Comparison of ENCODE assay signal across 18 cellular contexts in genomic region chr9:20518735-20519134, GRCh38.
"Had no signal": no experiment of that assay in that cellular context is flagged by ENCODE, and none has a peak within 500 bp of the region (broad histone marks: within the 10 kb centered on the region; RNA-seq: fewer than 3 reads in every experiment).

No MANE protein-coding gene starts in this region.

- DNase-seq: Kasumi-1, MM.1S, NCI-H1092 treated with DMSO at 0.1 percent for 48 hours, NCI-H1436, NCI-H187, NCI-H2029, NCI-H2081 treated with DMSO at 0.1 percent for 48 hours, NCI-H2171, NCI-H226, NCI-H446, NCI-H510A, NCI-H524 treated with DMSO at 0.1 percent for 48 hours, NCI-H69, NCI-H774, Right ventricle myocardium superior, RPMI8226, SIG-M5 had no signal

- FAIRE-seq: HTR-8/SVneo had no signal
